ENCODE assay signal across 17 cellular contexts in the genomic region with DNA sequence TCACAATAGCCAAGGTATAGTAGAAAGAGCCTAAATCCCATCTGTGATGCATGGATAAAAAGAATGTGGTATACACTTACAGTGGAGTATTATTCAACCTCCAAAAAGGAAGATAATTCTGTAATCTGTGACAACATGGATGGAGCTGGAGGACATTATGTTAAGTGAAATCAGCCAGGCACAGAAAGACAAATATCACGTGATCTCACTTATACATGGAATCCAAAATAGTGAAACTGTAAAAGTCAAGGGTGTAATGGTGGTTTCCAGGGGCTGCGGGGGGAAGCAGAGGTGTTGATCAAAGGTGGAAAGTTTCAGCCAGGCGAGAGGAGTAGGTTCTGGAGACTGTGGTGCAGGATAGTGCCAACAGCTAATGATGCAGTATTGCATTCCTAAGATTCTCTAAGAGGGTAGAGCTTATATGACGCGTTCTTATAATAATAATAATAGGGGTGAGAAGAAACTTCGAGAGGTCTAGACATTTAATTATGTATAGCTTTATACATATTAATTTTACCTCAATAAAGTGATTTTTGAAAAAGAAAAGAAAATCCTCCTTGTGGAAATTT.
"Had no signal": no experiment of that assay in that cellular context is flagged by ENCODE, and none has a peak within 500 bp of the region (broad histone marks: within the 10 kb centered on the region; RNA-seq: fewer than 3 reads in every experiment).

No MANE protein-coding gene starts in this region.

- ATAC-seq: activated CD4-positive, CD25-positive, alpha-beta regulatory T cell treated with anti-CD3 and anti-CD28 coated beads, Interleukin-2, amount 50 U/mL, for 24 hours had no signal

- H3K36me3 Mint-ChIP-seq: activated CD4-positive, alpha-beta memory T cell treated with anti-CD3 and anti-CD28 coated beads for 36 hours; activated naive CD4-positive, alpha-beta T cell treated with anti-CD3 and anti-CD28 coated beads, Interleukin-2, amount 10 ng/mL, durations not matched to agents 7 days and 5 days; activated naive CD8-positive, alpha-beta T cell treated with anti-CD3 and anti-CD28 coated beads for 36 hours; WTC11 had no signal

- H3K27ac Mint-ChIP-seq: activated CD4-positive, alpha-beta memory T cell treated with anti-CD3 and anti-CD28 coated beads for 36 hours; activated CD4-positive, alpha-beta T cell treated with anti-CD3 and anti-CD28 coated beads for 36 hours; activated CD4-positive, alpha-beta T cell treated with anti-CD3 and anti-CD28 coated beads, Interleukin-2, amount 10 ng/mL, durations not matched to agents 7 days and 5 days; activated naive CD4-positive, alpha-beta T cell treated with anti-CD3 and anti-CD28 coated beads, Interleukin-2, amount 10 ng/mL, durations not matched to agents 7 days and 5 days; activated naive CD8-positive, alpha-beta T cell treated with anti-CD3 and anti-CD28 coated beads for 36 hours; activated T-helper 1 cell treated with anti-CD3 and anti-CD28 coated beads, Interleukin-12 subunit alpha, Interleukin-12 subunit beta, Interleukin-2, Interleukin-4 antibody, amounts not matched to agents 30 ng/mL and 10 ng/mL and 1 ng/mL, durations not matched to agents 14 hours and 24 hours and 36 hours; T-helper 1 cell treated with Interleukin-12 subunit alpha and Interleukin-12 subunit beta and Interleukin-4 antibody, amounts not matched to agents 30 μg/mL and 1 μg/mL, for 36 hours; T-helper 2 cell treated with Interferon-gamma antibody and Interleukin-4, amounts not matched to agents 5 μg/mL and 100 μg/mL, for 36 hours; WTC11 had no signal

- H3K9me3 Mint-ChIP-seq: activated CD4-positive, alpha-beta memory T cell treated with anti-CD3 and anti-CD28 coated beads for 36 hours; activated CD4-positive, alpha-beta T cell treated with anti-CD3 and anti-CD28 coated beads, Interleukin-2, amount 10 ng/mL, durations not matched to agents 7 days and 5 days; activated naive CD4-positive, alpha-beta T cell treated with anti-CD3 and anti-CD28 coated beads, Interleukin-2, amount 10 ng/mL, durations not matched to agents 7 days and 5 days; activated naive CD8-positive, alpha-beta T cell treated with anti-CD3 and anti-CD28 coated beads for 36 hours; activated T-cell treated with anti-CD3 and anti-CD28 coated beads, Interleukin-2, amount 50 U/mL, for 4 hours; activated T-helper 1 cell treated with anti-CD3 and anti-CD28 coated beads, Interleukin-12 subunit alpha, Interleukin-12 subunit beta, Interleukin-2, Interleukin-4 antibody, amounts not matched to agents 30 ng/mL and 10 ng/mL and 1 ng/mL, durations not matched to agents 14 hours and 24 hours and 36 hours; T-helper 1 cell treated with Interleukin-12 subunit alpha and Interleukin-12 subunit beta and Interleukin-4 antibody, amounts not matched to agents 30 μg/mL and 1 μg/mL, for 36 hours; T-helper 2 cell treated with Interferon-gamma antibody and Interleukin-4, amounts not matched to agents 5 μg/mL and 100 μg/mL, for 36 hours; WTC11 had no signal

- H3K4me3 ChIP-seq: ascending aorta, Peyer's patch, SJSA1 had no signal

- DNase-seq: activated CD4-positive, alpha-beta memory T cell treated with anti-CD3 and anti-CD28 coated beads for 36 hours; activated CD4-positive, alpha-beta T cell treated with anti-CD3 and anti-CD28 coated beads for 36 hours; activated CD4-positive, alpha-beta T cell treated with anti-CD3 and anti-CD28 coated beads, Interleukin-2, amount 10 ng/mL, durations not matched to agents 7 days and 5 days; activated CD8-positive, alpha-beta memory T cell treated with anti-CD3 and anti-CD28 coated beads, Interleukin-2, amount 50 U/mL, for 4 hours; activated naive CD8-positive, alpha-beta T cell treated with anti-CD3 and anti-CD28 coated beads for 36 hours; activated T-cell treated with anti-CD3 and anti-CD28 coated beads for 4 hours; activated T-cell treated with anti-CD3 and anti-CD28 coated beads, Interleukin-2, amount 50 U/mL, for 4 hours; Peyer's patch had no signal

- H3K27me3 ChIP-seq: ascending aorta, Peyer's patch, SJSA1 had no signal

- H3K9me3 ChIP-seq: ascending aorta, Peyer's patch, SJSA1, SK-N-SH had no signal

- H3K27me3 Mint-ChIP-seq: activated CD4-positive, alpha-beta memory T cell treated with anti-CD3 and anti-CD28 coated beads for 36 hours had no signal

- H3K27ac ChIP-seq: ascending aorta, Peyer's patch, SJSA1 had no signal

- H3K4me3 Mint-ChIP-seq: activated CD4-positive, alpha-beta memory T cell treated with anti-CD3 and anti-CD28 coated beads for 36 hours; activated CD4-positive, alpha-beta T cell treated with anti-CD3 and anti-CD28 coated beads for 36 hours; activated CD4-positive, alpha-beta T cell treated with anti-CD3 and anti-CD28 coated beads, Interleukin-2, amount 10 ng/mL, durations not matched to agents 7 days and 5 days; activated naive CD4-positive, alpha-beta T cell treated with anti-CD3 and anti-CD28 coated beads, Interleukin-2, amount 10 ng/mL, durations not matched to agents 7 days and 5 days; activated naive CD8-positive, alpha-beta T cell treated with anti-CD3 and anti-CD28 coated beads for 36 hours; activated T-cell treated with anti-CD3 and anti-CD28 coated beads, Interleukin-2, amount 50 U/mL, for 4 hours; activated T-helper 1 cell treated with anti-CD3 and anti-CD28 coated beads, Interleukin-12 subunit alpha, Interleukin-12 subunit beta, Interleukin-2, Interleukin-4 antibody, amounts not matched to agents 30 ng/mL and 10 ng/mL and 1 ng/mL, durations not matched to agents 14 hours and 24 hours and 36 hours; T-helper 1 cell treated with Interleukin-12 subunit alpha and Interleukin-12 subunit beta and Interleukin-4 antibody, amounts not matched to agents 30 μg/mL and 1 μg/mL, for 36 hours; T-helper 2 cell treated with Interferon-gamma antibody and Interleukin-4, amounts not matched to agents 5 μg/mL and 100 μg/mL, for 36 hours; WTC11 had no signal

- H3K4me1 ChIP-seq: Peyer's patch had no signal

- H3K36me3 ChIP-seq: ascending aorta, Peyer's patch, SJSA1 had no signal
